9 cellular contexts compared by ENCODE assay signal in the genomic region with DNA sequence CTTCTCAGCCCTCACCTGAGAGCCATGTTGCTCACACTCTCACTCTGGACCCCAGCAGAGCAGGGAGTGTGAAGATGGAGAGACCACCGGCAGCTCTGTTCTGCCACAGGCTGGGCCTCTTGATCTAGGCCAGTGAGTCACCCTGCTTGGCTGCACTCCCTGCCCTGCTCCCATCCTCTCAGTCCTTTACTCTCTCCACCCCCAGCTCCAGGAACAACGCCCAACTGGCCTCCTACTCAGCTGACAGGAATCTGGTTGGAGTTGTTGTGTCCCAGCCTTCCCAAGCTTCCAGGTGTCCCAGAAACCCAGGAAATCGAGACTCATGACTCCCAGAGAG. TPM values are rescaled to one million over a fixed set of nuclear protein-coding genes. Genes with fewer than 3 reads are reported as not detected.
DNase-seq lines count a peak whose midpoint lies in the region; ATAC-seq, FAIRE-seq and TF ChIP-seq lines count a peak whose summit lies in the region.
"Had no signal": no experiment of that assay in that cellular context is flagged by ENCODE, and none has a peak within 500 bp of the region (broad histone marks: within the 10 kb centered on the region; RNA-seq: fewer than 3 reads in every experiment).

Gene PSORS1C1 (plus strand): TSS at position 261 of the 337 bp plus-strand sequence. CDS start 14,833 bp downstream, outside the sequence.

- no peaks in the 10 kb centered on the region for H3K9me3 Mint-ChIP-seq in dendritic cell treated with granulocyte-macrophage colony-stimulating factor and Interleukin-4, amounts not matched to agents 40 ng/mL and 50 ng/mL, for 4 days

- peaks cover 51% of the 10 kb centered on the region for H3K27me3 Mint-ChIP-seq in dendritic cell treated with granulocyte-macrophage colony-stimulating factor and Interleukin-4, amounts not matched to agents 40 ng/mL and 50 ng/mL, for 4 days

- FAIRE-seq in HTR-8/SVneo (lab: Jason Lieb, UNC): peak; percentile 98
- FAIRE-seq: frontal cortex had no signal

- peak within 1 kb of the TSS; percentile 74 to 75 for H3K27ac ChIP-seq in tibial artery

- peaks cover 0 to 45% (median 31%) of the 10 kb centered on the region in 4 donors for H3K4me1 ChIP-seq in tibial artery

- peak; percentile 92 for DNase-seq in HTR-8/SVneo (ENCODE audit: insufficient read length, low spot score)
- peak; percentile 75 to 90 for DNase-seq in lung microvascular endothelial cell (ENCODE audit: low read depth in 2 of 2)
- DNase-seq in tibial artery: peak; percentile 92 to 94
- no peak for DNase-seq in NCI-H1092 (lab: John Stamatoyannopoulos, UW)
- DNase-seq in NCI-H1694 (lab: John Stamatoyannopoulos, UW): no peak

- intact Hi-C loops in dendritic cell treated with granulocyte-macrophage colony-stimulating factor and Interleukin-4, amounts not matched to agents 40 ng/mL and 50 ng/mL, for 4 days (cut with micrococcal nuclease): no loop called here
- intact Hi-C loops in tibial artery (cut with DNase I; ENCODE audit: low total_unique reads): no loop called here

- H3K4me3 Mint-ChIP-seq in dendritic cell treated with granulocyte-macrophage colony-stimulating factor and Interleukin-4, amounts not matched to agents 40 ng/mL and 50 ng/mL, for 4 days: peak within 1 kb of the TSS; percentile 0

- H3K4me1 Mint-ChIP-seq in dendritic cell treated with granulocyte-macrophage colony-stimulating factor and Interleukin-4, amounts not matched to agents 40 ng/mL and 50 ng/mL, for 4 days (ENCODE audit: low read depth): peaks cover 65% of the 10 kb centered on the region

- ATAC-seq in HG03097 (IDR thresholded peaks at IDR 0.05; ENCODE audit: low FRiP score, unreplicated experiment) (no peak), HG03469 (IDR thresholded peaks at IDR 0.05; ENCODE audit: unreplicated experiment) (no peak)

- no peaks in the 10 kb centered on the region for H3K27me3 ChIP-seq in tibial artery

- H3K27ac Mint-ChIP-seq in dendritic cell treated with granulocyte-macrophage colony-stimulating factor and Interleukin-4, amounts not matched to agents 40 ng/mL and 50 ng/mL, for 4 days: peak within 1 kb of the TSS; percentile 71

- no peaks in the 10 kb centered on the region for H3K9me3 ChIP-seq in tibial artery

- H3K36me3 ChIP-seq in tibial artery: no peaks in the 10 kb centered on the region

- H3K4me3 ChIP-seq in tibial artery: peak within 1 kb of the TSS; percentile 36 to 47

- no peaks in the 10 kb centered on the region for H3K36me3 Mint-ChIP-seq in dendritic cell treated with granulocyte-macrophage colony-stimulating factor and Interleukin-4, amounts not matched to agents 40 ng/mL and 50 ng/mL, for 4 days (ENCODE audit: low read depth)

- no peak for TF ChIP-seq CTCF in tibial artery (IDR thresholded peaks at IDR 0.05)

RNA-seq across cellular contexts. Expression of gene PSORS1C1, which starts in this region (rescaled TPM):
- total RNA-seq in lung microvascular endothelial cell: 2.6 and 6.7 TPM in 2 replicates
- total RNA-seq: frontal cortex had no signal

Comparison
In these comparisons a context has a peak if more than half of its experiments do, and no peak if none do; other contexts are left out.
1. DNase-seq: peak in HTR-8/SVneo (single experiment), lung microvascular endothelial cell (2 of 2) and tibial artery (2 of 2); none in NCI-H1092 (single experiment) and NCI-H1694 (single experiment).